Comparison of ENCODE assay signal across 8 cellular contexts in the genomic region with DNA sequence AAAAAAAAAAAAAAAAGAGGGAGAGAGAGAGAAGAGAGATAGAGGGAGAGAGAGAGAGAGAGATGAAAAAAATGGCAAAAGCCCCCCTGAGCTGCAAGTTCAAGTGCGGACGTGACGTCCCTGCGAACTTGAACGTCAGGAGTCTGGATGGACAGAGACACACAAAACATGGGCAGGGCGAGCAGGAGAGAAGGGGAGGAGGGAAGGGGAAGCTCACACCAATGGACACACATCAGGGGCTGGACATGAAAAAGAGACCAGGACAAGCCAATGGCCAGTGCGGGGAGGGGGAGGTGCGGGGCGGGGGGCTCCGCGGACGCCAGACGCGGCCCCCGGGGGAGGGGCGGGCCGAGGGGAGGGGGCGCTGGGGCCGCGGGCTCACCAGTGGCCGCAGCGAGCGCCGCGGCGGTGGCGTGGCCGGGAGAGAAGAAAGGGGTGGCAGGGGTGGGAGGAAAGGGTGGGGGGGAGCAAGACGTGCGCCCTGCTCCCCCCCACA. TPM values are rescaled to one million over a fixed set of nuclear protein-coding genes. Genes with fewer than 3 reads are reported as not detected.
DNase-seq lines count a peak whose midpoint lies in the region; ATAC-seq and TF ChIP-seq lines count a peak whose summit lies in the region.

A gene (minus strand): TSS at position 159 of the 496 bp plus-strand sequence. CDS start 384 bp downstream, outside the sequence.

- H3K27ac ChIP-seq in RWPE1 (peak within 1 kb of the TSS; percentile 62; the same call in 1 of the 2 replicates), right lobe of liver (peak within 1 kb of the TSS in 1 of 3 donors; percentile 4), thoracic aorta (no peak within 1 kb of the TSS)

- H3K4me3 ChIP-seq in right lobe of liver, result peak within 1 kb of the TSS; percentile 39 to 53 (median 40)
- peak within 1 kb of the TSS; percentile 93 for H3K4me3 ChIP-seq in thoracic aorta

- peaks cover 0 to 60% (median 9%) of the 10 kb centered on the region in 4 donors for H3K4me1 ChIP-seq in right lobe of liver
- peaks cover 61 to 66% of the 10 kb centered on the region in 2 donors for H3K4me1 ChIP-seq in thoracic aorta (ENCODE audit: control insufficient read depth in 1 of 2, low read depth in 2 of 2)

- no peak for TF ChIP-seq POLR2A in right lobe of liver (IDR thresholded peaks at IDR 0.05)

- peaks cover 2% of the 10 kb centered on the region for H3K36me3 Mint-ChIP-seq in activated CD4-positive, alpha-beta T cell treated with anti-CD3 and anti-CD28 coated beads, Interleukin-2, amount 10 ng/mL, durations not matched to agents 24 days and 14 days (ENCODE audit: low read depth)

- H3K27ac Mint-ChIP-seq in activated CD4-positive, alpha-beta T cell treated with anti-CD3 and anti-CD28 coated beads, Interleukin-2, amount 10 ng/mL, durations not matched to agents 24 days and 14 days, result peak within 1 kb of the TSS; percentile 8

- no peaks in the 10 kb centered on the region for H3K9me3 Mint-ChIP-seq in activated CD4-positive, alpha-beta T cell treated with anti-CD3 and anti-CD28 coated beads, Interleukin-2, amount 10 ng/mL, durations not matched to agents 24 days and 14 days

- under 1% methylated on average over 16 of the region's 30 CpGs for WGBS in right lobe of liver (ENCODE audit: insufficient coverage, low coverage, low lambda C conversion rate, missing lambda C conversion rate)

- POLR2A ChIA-PET in RWPE1 (lab: Yijun Ruan, JAX; ENCODE audit: low non-redundant PET), result no interaction called here

- intact Hi-C loops in activated CD4-positive, alpha-beta T cell treated with anti-CD3 and anti-CD28 coated beads, Interleukin-2, amount 10 ng/mL, durations not matched to agents 24 days and 14 days (cut with micrococcal nuclease), result loop anchor here (5.0 kb wide), 1 partner anchor 1526 kb away; no protein-coding TSS in a partner anchor
- intact Hi-C loops in right lobe of liver (cut with DNase I), result loop anchor here in 1 of 2 donors (10.0 kb wide), 1 partner anchor 1259 kb away; no protein-coding TSS in a partner anchor

- TF ChIP-seq CTCF in RWPE1 (conservative IDR thresholded peaks at IDR 0.05; ENCODE audit: low read depth) (no peak), right lobe of liver (IDR thresholded peaks at IDR 0.05) (no peak), thoracic aorta (IDR thresholded peaks at IDR 0.05) (no peak)

- peaks cover 32% of the 10 kb centered on the region for H3K4me1 Mint-ChIP-seq in activated CD4-positive, alpha-beta T cell treated with anti-CD3 and anti-CD28 coated beads, Interleukin-2, amount 10 ng/mL, durations not matched to agents 24 days and 14 days

- peaks cover 70% of the 10 kb centered on the region for H3K27me3 Mint-ChIP-seq in activated CD4-positive, alpha-beta T cell treated with anti-CD3 and anti-CD28 coated beads, Interleukin-2, amount 10 ng/mL, durations not matched to agents 24 days and 14 days

- CTCF ChIA-PET in RWPE1 (lab: Yijun Ruan, JAX), result interaction anchor here (0.5 to 1.0 kb wide), 2 partner anchors 28 to 1071 kb away, joined by 3 to 4 read pairs; no protein-coding TSS in a partner anchor

- peaks cover 3 to 26% of the 10 kb centered on the region in 2 donors for H3K27me3 ChIP-seq in right lobe of liver
- H3K27me3 ChIP-seq in thoracic aorta (replicated peaks; ENCODE audit: insufficient read depth), result peaks cover 8% of the 10 kb centered on the region

- no peaks in the 10 kb centered on the region for H3K9me3 ChIP-seq in right lobe of liver
- no peaks in the 10 kb centered on the region for H3K9me3 ChIP-seq in thoracic aorta

- peak within 1 kb of the TSS; percentile 84 for H3K4me3 Mint-ChIP-seq in activated CD4-positive, alpha-beta T cell treated with anti-CD3 and anti-CD28 coated beads, Interleukin-2, amount 10 ng/mL, durations not matched to agents 24 days and 14 days

- no peaks in the 10 kb centered on the region for H3K36me3 ChIP-seq in right lobe of liver
- H3K36me3 ChIP-seq in thoracic aorta, result no peaks in the 10 kb centered on the region

- no peak for DNase-seq in activated CD4-positive, alpha-beta T cell treated with anti-CD3 and anti-CD28 coated beads, Interleukin-2, amount 10 ng/mL, durations not matched to agents 24 days and 14 days
- no peak for DNase-seq in activated CD4-positive, alpha-beta T cell treated with anti-CD3 and anti-CD28 coated beads, Interleukin-2, amount 50 U/mL, for 4 hours
- DNase-seq in LHCN-M2 (ENCODE audit: low read depth), result peak; percentile 46
- peak; percentile 60 for DNase-seq in RWPE1 (ENCODE audit: low spot score)
- DNase-seq in dedifferentiated amniotic fluid mesenchymal stem cell (ENCODE audit: extremely low spot score), result peak; percentile 47
- DNase-seq in right lobe of liver, result peak in 1 of 3 donors; percentile 39
- no peak for DNase-seq in thoracic aorta (ENCODE audit: low spot score)

- ATAC-seq in right lobe of liver (peak in 2 of 4 donors; percentile 11 to 17), thoracic aorta (ENCODE audit: insufficient number of reproducible peaks, low FRiP score, low read depth) (no peak), HG03280 (IDR thresholded peaks at IDR 0.05; ENCODE audit: unreplicated experiment) (no peak)

RNA-seq across cellular contexts. Expression of the gene that starts here (rescaled TPM):
- not detected in 2 replicates for total RNA-seq in activated CD4-positive, alpha-beta T cell treated with anti-CD3 and anti-CD28 coated beads, Interleukin-2, amount 10 ng/mL, durations not matched to agents 24 days and 14 days
- total RNA-seq in LHCN-M2 (2014; rRNA removed) (0.11 and 0.13 TPM in 2 replicates), right lobe of liver (under 1 TPM; 0.06 to 0.80 (median 0.37) TPM), thoracic aorta (under 1 TPM; 0.41 to 0.99 TPM)
- polyA plus RNA-seq in LHCN-M2 (2012), result 0.12 TPM

Comparison
In these comparisons a context has a peak if more than half of its experiments do, and no peak if none do; other contexts are left out.
1. Peak in DNase-seq in LHCN-M2; RNA of the gene not detected or under 1 TPM.
2. DNase-seq: peak in RWPE1 (single experiment) and dedifferentiated amniotic fluid mesenchymal stem cell (single experiment); none in activated CD4-positive, alpha-beta T cell treated with anti-CD3 and anti-CD28 coated beads, Interleukin-2, amount 10 ng/mL, durations not matched to agents 24 days and 14 days (single experiment), activated CD4-positive, alpha-beta T cell treated with anti-CD3 and anti-CD28 coated beads, Interleukin-2, amount 50 U/mL, for 4 hours (0 of 2) and thoracic aorta (single experiment).